In the genomic region with DNA sequence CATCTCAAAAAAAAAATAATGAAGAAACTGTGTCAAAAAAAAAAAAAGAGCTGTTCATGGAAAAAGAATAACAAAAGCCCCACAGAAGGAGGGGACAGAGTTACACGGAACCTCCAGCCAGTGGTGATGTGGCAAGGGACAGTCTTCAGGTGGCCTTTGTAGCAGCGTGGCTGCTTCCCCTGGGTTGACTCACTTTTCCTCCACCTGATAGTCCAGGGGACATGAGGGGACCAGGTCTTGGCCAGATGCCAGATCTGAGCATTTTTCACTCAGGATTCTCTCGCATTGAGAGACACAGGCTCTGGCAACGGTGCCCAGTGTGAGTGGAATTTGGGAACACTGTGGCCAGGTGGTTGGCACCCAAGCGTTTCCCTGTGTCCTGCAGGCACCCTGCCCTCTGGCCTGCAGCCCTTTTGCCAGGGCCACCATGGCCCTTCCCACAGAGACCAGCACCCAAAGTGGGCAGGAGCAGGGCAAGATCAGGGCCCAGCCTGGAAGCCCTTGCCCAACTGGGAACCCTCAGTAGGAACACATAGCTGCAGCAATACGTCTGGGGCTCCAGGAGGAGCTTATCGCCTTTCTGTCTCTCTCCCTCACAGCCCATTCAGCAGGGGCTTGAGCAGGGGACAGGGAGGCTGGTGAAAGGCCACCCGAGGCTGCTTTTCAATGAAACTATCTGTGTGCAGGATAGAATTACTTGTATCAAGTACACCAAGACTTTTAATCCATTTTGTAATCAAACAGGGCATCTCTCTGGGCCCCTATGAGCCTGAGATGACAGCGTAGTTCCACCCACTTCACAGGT, we compare ENCODE assay signal across 1 cellular context.
TF ChIP-seq lines count a peak whose summit lies in the region.

No MANE protein-coding gene starts in this region.

TF ChIP-seq in H1, 55 proteins besides CTCF, POLR2A, EP300 and RAD21 (continued from another document):
- TF ChIP-seq GABPA (IDR thresholded peaks at IDR 0.05; ENCODE audit: borderline replicate concordance, insufficient read depth, low read length) (no peak), NRF1 (IDR thresholded peaks at IDR 0.05; ENCODE audit: low read depth, low read length) (no peak), YY1 (IDR thresholded peaks at IDR 0.05; ENCODE audit: low read depth, low read length) (no peak), SIRT6 (IDR thresholded peaks at IDR 0.05; ENCODE audit: low read length) (no peak)
